ENCODE assay signal across 8 cellular contexts in genomic region chr7:131105803-131106680, GRCh38.
DNase-seq lines count a peak whose midpoint lies in the region; ATAC-seq and TF ChIP-seq lines count a peak whose summit lies in the region.

No MANE protein-coding gene starts in this region.

- H3K4me1 ChIP-seq in DOHH2 (ENCODE audit: control insufficient read depth, low read length): peaks cover 66% of the 10 kb centered on the region
- peaks cover 26 to 59% of the 10 kb centered on the region in 2 donors for H3K4me1 ChIP-seq in adrenal gland (replicated peaks in 1 of 2)
- H3K4me1 ChIP-seq in right atrium auricular region: peaks cover 0 to 59% of the 10 kb centered on the region in 2 donors
- peaks cover 6 to 13% of the 10 kb centered on the region in 2 donors for H3K4me1 ChIP-seq in uterus

- DNase-seq in Jurkat, Clone E6-1 (ENCODE audit: low read depth, low spot score): no peak
- peak; percentile 65 to 77 for DNase-seq in SW 1271 (lab: John Stamatoyannopoulos, UW)
- DNase-seq in adrenal gland: peak; percentile 74 to 86 (median 81)
- peak; percentile 75 for DNase-seq in right atrium auricular region (ENCODE audit: low spot score)
- peak; percentile 85 for DNase-seq in putamen (ENCODE audit: low spot score)
- peak; percentile 79 to 85 for DNase-seq in uterus

- intact Hi-C loops in adrenal gland (cut with DNase I) (loop anchor here in 1 of 2 donors (10.0 kb wide), 1 partner anchor 199 kb away; no protein-coding TSS in a partner anchor), uterus (cut with DNase I; ENCODE audit: low total_unique reads) (no loop called here)

- H3K4me2 ChIP-seq in DOHH2 (ENCODE audit: low read length): peak overlapping the region; percentile 90

- H3K79me2 ChIP-seq in DOHH2 (ENCODE audit: control insufficient read depth, low read length): peaks cover 96% of the 10 kb centered on the region

- WGBS in adrenal gland, 4 donors: 0 to 1% (median 0%) methylated on average over 12 to 108 of the region's 108 CpGs

- H3K9me3 ChIP-seq in DOHH2 (ENCODE audit: control insufficient read depth, insufficient read depth, low read length): no peaks in the 10 kb centered on the region
- H3K9me3 ChIP-seq in adrenal gland (replicated peaks in 1 of 3): no peaks in the 10 kb centered on the region
- H3K9me3 ChIP-seq in right atrium auricular region: no peaks in the 10 kb centered on the region
- H3K9me3 ChIP-seq in uterus: no peaks in the 10 kb centered on the region

- TF ChIP-seq CTCF in DOHH2 (IDR thresholded peaks at IDR 0.05; ENCODE audit: low read depth, low read length, poor library complexity, severe bottlenecking) (peak; percentile 13), adrenal gland (IDR thresholded peaks at IDR 0.05) (no peak), right atrium auricular region (IDR thresholded peaks at IDR 0.05) (no peak), uterus (IDR thresholded peaks at IDR 0.05) (peak in 2 of 4 experiments; percentile 6 to 10)

- H4K20me1 ChIP-seq in DOHH2 (ENCODE audit: control insufficient read depth, insufficient read depth, low read depth, low read length): peaks cover 36% of the 10 kb centered on the region

- peaks cover 22% of the 10 kb centered on the region for H3F3A ChIP-seq in DOHH2 (ENCODE audit: control insufficient read depth, insufficient read depth)

- H3K27me3 ChIP-seq in DOHH2 (ENCODE audit: control insufficient read depth, low read length): no peaks in the 10 kb centered on the region
- H3K27me3 ChIP-seq in adrenal gland: no peaks in the 10 kb centered on the region
- H3K27me3 ChIP-seq in right atrium auricular region: no peaks in the 10 kb centered on the region
- H3K27me3 ChIP-seq in uterus: no peaks in the 10 kb centered on the region

- ATAC-seq in GM21529 (IDR thresholded peaks at IDR 0.05; ENCODE audit: unreplicated experiment): peak; percentile 35

- H3K27ac ChIP-seq in DOHH2 (ENCODE audit: low read depth, low read length) (peak overlapping the region; percentile 87), adrenal gland (peak overlapping the region; percentile 87 to 99 (median 97)), right atrium auricular region (peak overlapping the region; percentile 98 to 99), uterus (peak overlapping the region; percentile 99 to 100)

- H3K9me2 ChIP-seq in DOHH2 (replicated peaks; ENCODE audit: control insufficient read depth, low read length): no peaks in the 10 kb centered on the region

- TF ChIP-seq POLR2A in adrenal gland (IDR thresholded peaks at IDR 0.05): peak; percentile 64 to 70
- peak; percentile 71 to 87 for TF ChIP-seq POLR2A in uterus (IDR thresholded peaks at IDR 0.05)

- H3K36me3 ChIP-seq in DOHH2 (ENCODE audit: control insufficient read depth, low read length) (peaks cover 71% of the 10 kb centered on the region), adrenal gland (replicated peaks in 1 of 2) (peaks cover 0 to 6% of the 10 kb centered on the region in 2 donors), right atrium auricular region (peaks cover 11% of the 10 kb centered on the region), uterus (no peaks in the 10 kb centered on the region)

- H3K4me3 ChIP-seq in DOHH2 (ENCODE audit: low read length) (peak overlapping the region; percentile 93), adrenal gland (peak overlapping the region; percentile 46 to 100 (median 88)), right atrium auricular region (peak overlapping the region; percentile 78 to 91), uterus (peak overlapping the region; percentile 98 to 100)
- peak overlapping the region; percentile 80 for H3K4me3 ChIP-seq in Jurkat, Clone E6-1 (ENCODE audit: low read length)
